Comparison of ENCODE assay signal across 9 cellular contexts in the genomic region with DNA sequence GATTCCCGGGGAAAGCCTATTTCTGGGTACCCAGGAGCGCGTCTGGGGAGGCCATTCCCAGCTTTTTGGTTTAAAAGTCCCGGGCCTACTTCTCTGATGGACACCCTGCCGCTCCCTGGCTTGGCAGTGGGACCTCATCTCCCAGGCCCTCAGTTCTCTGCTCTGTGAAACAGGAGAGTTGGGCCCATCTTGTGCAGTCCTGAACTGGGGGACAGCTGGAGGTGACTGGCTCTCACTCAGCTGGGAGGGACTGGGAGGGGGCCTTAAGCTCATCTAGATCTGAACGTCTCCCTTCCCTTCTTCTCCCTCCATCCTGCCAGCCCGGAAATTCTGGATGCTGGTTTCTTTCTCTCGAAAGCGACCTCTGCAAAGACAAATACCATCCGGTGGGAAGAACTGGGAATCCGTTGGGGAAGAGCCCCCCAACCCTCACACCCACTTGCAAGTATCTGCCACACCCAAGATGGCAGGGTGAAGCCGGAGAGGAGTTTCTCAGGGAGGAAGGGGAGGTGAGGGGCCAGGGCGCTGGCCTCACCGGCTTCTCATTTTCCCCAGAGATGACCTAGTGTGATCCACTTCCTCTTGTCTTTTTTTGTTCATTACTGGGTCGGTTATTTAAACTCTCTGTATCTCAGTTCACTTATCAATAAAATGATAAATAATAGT. TPM values are rescaled to one million over a fixed set of nuclear protein-coding genes. Genes with fewer than 3 reads are reported as not detected.
DNase-seq lines count a peak whose midpoint lies in the region; ATAC-seq and TF ChIP-seq lines count a peak whose summit lies in the region.
"Had no signal": no experiment of that assay in that cellular context is flagged by ENCODE, and none has a peak within 500 bp of the region (broad histone marks: within the 10 kb centered on the region; RNA-seq: fewer than 3 reads in every experiment).

No MANE protein-coding gene starts in this region.

- no peaks in the 10 kb centered on the region for H3K36me3 ChIP-seq in HUES6 (ENCODE audit: control insufficient read depth, insufficient read depth, low read length)

- H3K4me1 ChIP-seq in HUES6 (ENCODE audit: control insufficient read depth, insufficient read depth, low read length), result peaks cover 13% of the 10 kb centered on the region

- no peak overlapping the region for H3K27ac ChIP-seq in HUES6 (ENCODE audit: low read depth, low read length)

- H3K9me3 Mint-ChIP-seq in endothelial cell (ENCODE audit: unreplicated experiment) (no peaks in the 10 kb centered on the region), nephron progenitor cell (no peaks in the 10 kb centered on the region)

- peaks cover 39% of the 10 kb centered on the region for H3K27me3 ChIP-seq in HUES6 (ENCODE audit: control insufficient read depth, insufficient read depth, low read length)

- H3K4me1 Mint-ChIP-seq in endothelial cell (ENCODE audit: unreplicated experiment), result peaks cover 21% of the 10 kb centered on the region
- H3K4me1 Mint-ChIP-seq in nephron progenitor cell, result peaks cover 5% of the 10 kb centered on the region

- peak overlapping the region; percentile 79 for H3K4me3 Mint-ChIP-seq in endothelial cell (ENCODE audit: unreplicated experiment)
- peak overlapping the region; percentile 59 for H3K4me3 Mint-ChIP-seq in nephron progenitor cell

- H3K27ac Mint-ChIP-seq in endothelial cell (ENCODE audit: unreplicated experiment) (no peak overlapping the region), nephron progenitor cell (no peak overlapping the region)

- H3K4me3 ChIP-seq in AG10803 (ENCODE audit: low read length), result peak overlapping the region; percentile 78
- peak overlapping the region; percentile 82 for H3K4me3 ChIP-seq in HUES6 (ENCODE audit: low read depth, low read length)

- H3K27me3 Mint-ChIP-seq in endothelial cell (ENCODE audit: unreplicated experiment) (peaks cover 6% of the 10 kb centered on the region), nephron progenitor cell (ENCODE audit: low read depth, poor library complexity) (peaks cover 66% of the 10 kb centered on the region)

- peaks cover 5% of the 10 kb centered on the region for H3K36me3 Mint-ChIP-seq in endothelial cell (ENCODE audit: low read depth, unreplicated experiment)
- no peaks in the 10 kb centered on the region for H3K36me3 Mint-ChIP-seq in nephron progenitor cell (ENCODE audit: low read depth)

- H3K9me3 ChIP-seq in HUES6 (ENCODE audit: control insufficient read depth, insufficient read depth, low read depth, low read length), result no peaks in the 10 kb centered on the region

- ATAC-seq in GM18867 (IDR thresholded peaks at IDR 0.05; ENCODE audit: unreplicated experiment), result no peak
- ATAC-seq in HG03565 (IDR thresholded peaks at IDR 0.05; ENCODE audit: unreplicated experiment), result no peak

- H3K9ac ChIP-seq in HUES6 (ENCODE audit: low read length), result no peak overlapping the region

- no peak for DNase-seq in AG10803 (ENCODE audit: low read depth)
- no peak for DNase-seq in endothelial cell (ENCODE audit: low spot score)
- no peak for DNase-seq in nephron progenitor cell
- DNase-seq in iPS-NIHi7 (ENCODE audit: extremely low spot score), result no peak
- DNase-seq in HK-2 (ENCODE audit: unreplicated experiment), result no peak

- TF ChIP-seq CTCF in AG10803 (conservative IDR thresholded peaks at IDR 0.05; ENCODE audit: low read length), result no peak
- no peak for TF ChIP-seq CTCF in endothelial cell (IDR thresholded peaks at IDR 0.05; ENCODE audit: unreplicated experiment)
- TF ChIP-seq CTCF in nephron progenitor cell (IDR thresholded peaks at IDR 0.05), result no peak

RNA-seq across cellular contexts. Expression of gene RIN3, which starts 1.4 kb away (rescaled TPM):
- 25.8 TPM for total RNA-seq in endothelial cell (ENCODE audit: unreplicated experiment)
- total RNA-seq: HT-29 had no signal
